Comparison of ENCODE assay signal across 29 cellular contexts in genomic region chr22:49020314-49020713, GRCh38.
"Had no signal": no experiment of that assay in that cellular context is flagged by ENCODE, and none has a peak within 500 bp of the region (broad histone marks: within the 10 kb centered on the region; RNA-seq: fewer than 3 reads in every experiment).

No MANE protein-coding gene starts in this region.

- H3K4me3 ChIP-seq: esophagus squamous epithelium, lung, ovary, psoas muscle, stomach, tibial artery had no signal

- DNase-seq: cerebellar nuclear complex; effector memory CD4-positive, alpha-beta T cell; erythroblast; esophagus squamous epithelium; foreskin melanocyte; hypothalamus; immature natural killer cell; left ventricle myocardium superior; midbrain; naive thymus-derived CD4-positive, alpha-beta T cell; nucleus accumbens; small intestine; stimulated activated CD4-positive, alpha-beta T cell treated with anti-CD3 and anti-CD28 coated beads, Interleukin-12 subunit alpha, Interleukin-12 subunit beta, amount 100 ng/mL, for 4 hours; stimulated activated CD4-positive, alpha-beta T cell treated with anti-CD3 and anti-CD28 coated beads, Interleukin-1b, Interleukin-23, amount 100 ng/mL, for 48 hours; stimulated activated CD4-positive, alpha-beta T cell treated with anti-CD3 and anti-CD28 coated beads, Interleukin-4, amount 100 ng/mL, for 1 hour; stimulated activated naive CD4-positive, alpha-beta T cell treated with Interleukin-2 at 50 U/mL for 16 hours; stomach had no signal

- FAIRE-seq: colon, endometrium, small intestine had no signal

- H3K27ac Mint-ChIP-seq: dendritic cell treated with granulocyte-macrophage colony-stimulating factor and Interleukin-4, amounts not matched to agents 40 ng/mL and 50 ng/mL, for 4 days; immature natural killer cell; memory B cell; naive thymus-derived CD4-positive, alpha-beta T cell; nephron; stimulated activated effector memory CD8-positive, alpha-beta T cell treated with anti-CD3 and anti-CD28 coated beads, Interleukin-12 subunit alpha, Interleukin-12 subunit beta, amount 100 ng/mL, for 72 hours; type B pancreatic cell had no signal

- H3K4me3 Mint-ChIP-seq: dendritic cell treated with granulocyte-macrophage colony-stimulating factor and Interleukin-4, amounts not matched to agents 40 ng/mL and 50 ng/mL, for 4 days; immature natural killer cell; memory B cell; naive thymus-derived CD4-positive, alpha-beta T cell; nephron; stimulated activated effector memory CD8-positive, alpha-beta T cell treated with anti-CD3 and anti-CD28 coated beads, Interleukin-12 subunit alpha, Interleukin-12 subunit beta, amount 100 ng/mL, for 72 hours; type B pancreatic cell had no signal

- H3K36me3 Mint-ChIP-seq: immature natural killer cell; memory B cell; naive thymus-derived CD4-positive, alpha-beta T cell; stimulated activated effector memory CD8-positive, alpha-beta T cell treated with anti-CD3 and anti-CD28 coated beads, Interleukin-12 subunit alpha, Interleukin-12 subunit beta, amount 100 ng/mL, for 72 hours; type B pancreatic cell had no signal

- H3K4me1 ChIP-seq: esophagus squamous epithelium, psoas muscle, stomach had no signal

- H3K36me3 ChIP-seq: esophagus squamous epithelium, ovary, stomach, tibial artery had no signal

- H3K9me3 Mint-ChIP-seq: dendritic cell treated with granulocyte-macrophage colony-stimulating factor and Interleukin-4, amounts not matched to agents 40 ng/mL and 50 ng/mL, for 4 days; immature natural killer cell; memory B cell; naive thymus-derived CD4-positive, alpha-beta T cell; nephron; stimulated activated effector memory CD8-positive, alpha-beta T cell treated with anti-CD3 and anti-CD28 coated beads, Interleukin-12 subunit alpha, Interleukin-12 subunit beta, amount 100 ng/mL, for 72 hours; type B pancreatic cell had no signal

- H3K9me3 ChIP-seq: esophagus squamous epithelium, ovary, psoas muscle, stomach, tibial artery had no signal

- H3K27ac ChIP-seq: esophagus squamous epithelium, ovary, psoas muscle, stomach, tibial artery had no signal

- H3K4me1 Mint-ChIP-seq: immature natural killer cell; memory B cell; naive thymus-derived CD4-positive, alpha-beta T cell; nephron; stimulated activated effector memory CD8-positive, alpha-beta T cell treated with anti-CD3 and anti-CD28 coated beads, Interleukin-12 subunit alpha, Interleukin-12 subunit beta, amount 100 ng/mL, for 72 hours had no signal

- H3K27me3 Mint-ChIP-seq: dendritic cell treated with granulocyte-macrophage colony-stimulating factor and Interleukin-4, amounts not matched to agents 40 ng/mL and 50 ng/mL, for 4 days; memory B cell; naive thymus-derived CD4-positive, alpha-beta T cell had no signal

- ATAC-seq: left ventricle myocardium superior; naive thymus-derived CD4-positive, alpha-beta T cell; psoas muscle; right cardiac atrium; stimulated activated effector memory CD8-positive, alpha-beta T cell treated with anti-CD3 and anti-CD28 coated beads, Interleukin-12 subunit alpha, Interleukin-12 subunit beta, amount 100 ng/mL, for 72 hours had no signal

- H3K27me3 ChIP-seq: ovary had no signal
